ENCODE assay signal across 26 cellular contexts in genomic region chr2:55742996-55743395, GRCh38.
"Had no signal": no experiment of that assay in that cellular context is flagged by ENCODE, and none has a peak within 500 bp of the region (broad histone marks: within the 10 kb centered on the region; RNA-seq: fewer than 3 reads in every experiment).

No MANE protein-coding gene starts in this region.

- H3K4me1 ChIP-seq: adrenal gland, heart left ventricle, left lung, lower lobe of right lung, stomach, thyroid gland, upper lobe of left lung, vagina had no signal

- H3K36me3 ChIP-seq: adrenal gland, heart left ventricle, left lung, lower lobe of right lung, stomach, thyroid gland, upper lobe of left lung, vagina had no signal

- H3K9me3 ChIP-seq: adrenal gland, heart left ventricle, left lung, lower lobe of right lung, mucosa of descending colon, stomach, thyroid gland, upper lobe of left lung, vagina had no signal

- H3K4me2 ChIP-seq: smooth muscle cell had no signal

- H3K4me3 ChIP-seq: adrenal gland, coronary artery, dorsolateral prefrontal cortex, heart left ventricle, left lung, lower lobe of right lung, mucosa of descending colon, smooth muscle cell, stomach, thyroid gland, upper lobe of left lung, vagina had no signal

- DNase-seq: activated CD4-positive, alpha-beta T cell treated with anti-CD3 and anti-CD28 coated beads for 4 hours; activated CD4-positive, alpha-beta T cell treated with anti-CD3 and anti-CD28 coated beads, Interleukin-2, amount 50 U/mL, for 4 hours; activated effector memory CD4-positive, alpha-beta T cell treated with Interleukin-2 at 50 U/mL for 16 hours; activated naive CD4-positive, alpha-beta T cell treated with anti-CD3 and anti-CD28 coated beads for 36 hours; activated naive CD8-positive, alpha-beta T cell treated with anti-CD3 and anti-CD28 coated beads for 36 hours; adrenal gland; aorta; dorsolateral prefrontal cortex; effector memory CD4-positive, alpha-beta T cell; erythroblast; heart left ventricle; hypothalamus; left lung; lower lobe of right lung; mesendoderm; mucosa of descending colon; stimulated activated CD4-positive, alpha-beta T cell treated with anti-CD3 and anti-CD28 coated beads, Interleukin-15, amount 100 ng/mL, for 24 hours; stimulated activated CD4-positive, alpha-beta T cell treated with anti-CD3 and anti-CD28 coated beads, Interleukin-2, amount 100 ng/mL, for 24 hours; stimulated activated naive B cell treated with anti-CD40 and anti-IgM and Interleukin-4, amounts not matched to agents 10 μg/mL and 1 μg/mL and 100 μg/mL, for 72 hours; stomach; thyroid gland; upper lobe of left lung had no signal

- H3K27ac ChIP-seq: adrenal gland, coronary artery, dorsolateral prefrontal cortex, heart left ventricle, left lung, lower lobe of right lung, stomach, thyroid gland, upper lobe of left lung, vagina had no signal

- ATAC-seq: heart left ventricle, left lung, lower lobe of right lung, mucosa of descending colon, sciatic nerve had no signal

- H3K27me3 ChIP-seq: dorsolateral prefrontal cortex, left lung, stomach, thyroid gland, upper lobe of left lung, vagina had no signal
